ENCODE assay signal across 12 cellular contexts in genomic region chr16:73735018-73735417, GRCh38.
DNase-seq lines count a peak whose midpoint lies in the region; ATAC-seq and TF ChIP-seq lines count a peak whose summit lies in the region.
"Had no signal": no experiment of that assay in that cellular context is flagged by ENCODE, and none has a peak within 500 bp of the region (broad histone marks: within the 10 kb centered on the region; RNA-seq: fewer than 3 reads in every experiment).

No MANE protein-coding gene starts in this region.

- intact Hi-C loops in sciatic nerve (cut with DNase I): loop anchor here (5.0 kb wide), 1 partner anchor 1403 kb away; no protein-coding TSS in a partner anchor

- TF ChIP-seq CTCF in epithelial cell of proximal tubule (conservative IDR thresholded peaks at IDR 0.05; ENCODE audit: low read depth, low read length): no peak

- ATAC-seq in GM19463 (IDR thresholded peaks at IDR 0.05; ENCODE audit: unreplicated experiment): peak; percentile 90
- ATAC-seq in sciatic nerve: no peak
- no peak for ATAC-seq in GM18502 (IDR thresholded peaks at IDR 0.05; ENCODE audit: poor library complexity, unreplicated experiment)
- ATAC-seq: CD8-positive, alpha-beta T cell had no signal

- no peak overlapping the region for H3K4me3 ChIP-seq in epithelial cell of proximal tubule (ENCODE audit: low read depth, low read length)

- DNase-seq in ACHN (peak; percentile 80), LoVo (ENCODE audit: low spot score) (peak; percentile 47), epithelial cell of proximal tubule (ENCODE audit: low read depth) (peak; percentile 76), sciatic nerve (ENCODE audit: low spot score) (no peak), NCI-H1930 (lab: John Stamatoyannopoulos, UW) (no peak), NOMO-1 (lab: John Stamatoyannopoulos, UW; ENCODE audit: unreplicated experiment in 2 of 2) (no peak)
- DNase-seq: CD8-positive, alpha-beta T cell; dermis blood vessel endothelial cell; islet precursor cell; NCI-H2029 treated with DMSO at 0.1 percent for 48 hours had no signal

- in situ Hi-C loops in ACHN (cut with HindIII; ENCODE audit: low pct_ligation_motif_present, low pct_unique_long_range_greater_than_20kb, low sequenced_read_pairs): no loop called here

Comparison
In these comparisons a context has a peak if more than half of its experiments do, and no peak if none do; other contexts are left out.
1. DNase-seq: peak in ACHN (single experiment), LoVo (single experiment) and epithelial cell of proximal tubule (single experiment); none in sciatic nerve (single experiment), NCI-H1930 (0 of 2) and NOMO-1 (0 of 2).